13 cellular contexts compared by ENCODE assay signal in genomic region chr5:129096382-129096991, GRCh38. TPM values are rescaled to one million over a fixed set of nuclear protein-coding genes. Genes with fewer than 3 reads are reported as not detected.
DNase-seq lines count a peak whose midpoint lies in the region; ATAC-seq and TF ChIP-seq lines count a peak whose summit lies in the region.
"Had no signal": no experiment of that assay in that cellular context is flagged by ENCODE, and none has a peak within 500 bp of the region (broad histone marks: within the 10 kb centered on the region; RNA-seq: fewer than 3 reads in every experiment).

No MANE protein-coding gene starts in this region.

- H3K27me3 ChIP-seq in smooth muscle cell (ENCODE audit: low read depth): peaks cover 11% of the 10 kb centered on the region
- H3K27me3 ChIP-seq: tibial artery had no signal

- H3K27me3 Mint-ChIP-seq in activated CD4-positive, alpha-beta memory T cell treated with anti-CD3 and anti-CD28 coated beads, Interleukin-2, amount 10 ng/mL, durations not matched to agents 7 days and 5 days: peaks cover 12% of the 10 kb centered on the region
- peaks cover 2% of the 10 kb centered on the region for H3K27me3 Mint-ChIP-seq in activated CD4-positive, alpha-beta memory T cell treated with anti-CD3 and anti-CD28 coated beads for 36 hours

- no peak overlapping the region for H3K9ac ChIP-seq in smooth muscle cell (ENCODE audit: low read depth)

- POLR2A ChIA-PET in activated CD4-positive, alpha-beta memory T cell treated with anti-CD3 and anti-CD28 coated beads, Interleukin-2, amount 10 ng/mL, durations not matched to agents 7 days and 5 days (lab: Charles Lee): no interaction called here
- POLR2A ChIA-PET in activated CD4-positive, alpha-beta memory T cell treated with anti-CD3 and anti-CD28 coated beads for 36 hours (lab: Charles Lee): no interaction called here

- H3K4me1 ChIP-seq in smooth muscle cell (ENCODE audit: low read depth): no peaks in the 10 kb centered on the region

- no peak for ATAC-seq in HG03565 (IDR thresholded peaks at IDR 0.05; ENCODE audit: unreplicated experiment)

- no peak overlapping the region for H2AFZ ChIP-seq in smooth muscle cell (ENCODE audit: low read depth)

- CTCF ChIA-PET in activated CD4-positive, alpha-beta memory T cell treated with anti-CD3 and anti-CD28 coated beads, Interleukin-2, amount 10 ng/mL, durations not matched to agents 7 days and 5 days (lab: Charles Lee): interaction anchor here (1.2 to 4.0 kb wide), 2 partner anchors 23 to 29 kb away, joined by 3 to 63 read pairs; no protein-coding TSS in a partner anchor
- CTCF ChIA-PET in activated CD4-positive, alpha-beta memory T cell treated with anti-CD3 and anti-CD28 coated beads for 36 hours (lab: Charles Lee): interaction anchor here (1.7 to 3.3 kb wide), 2 partner anchors 28 to 30 kb away, joined by 6 to 16 read pairs; no protein-coding TSS in a partner anchor

- peak overlapping the region; percentile 4 for H3K4me2 ChIP-seq in smooth muscle cell

- H3K4me3 Mint-ChIP-seq in activated CD4-positive, alpha-beta memory T cell treated with anti-CD3 and anti-CD28 coated beads, Interleukin-2, amount 10 ng/mL, durations not matched to agents 7 days and 5 days: peak overlapping the region; percentile 21
- no peak overlapping the region for H3K4me3 Mint-ChIP-seq in activated CD4-positive, alpha-beta memory T cell treated with anti-CD3 and anti-CD28 coated beads for 36 hours

- H3K79me2 ChIP-seq in smooth muscle cell (ENCODE audit: low read depth): peaks cover 15% of the 10 kb centered on the region

- 64% methylated on average over 8 of the region's 8 CpGs for WGBS in smooth muscle cell (ENCODE audit: low lambda C conversion rate)

- no peak overlapping the region for H3K27ac Mint-ChIP-seq in activated CD4-positive, alpha-beta memory T cell treated with anti-CD3 and anti-CD28 coated beads, Interleukin-2, amount 10 ng/mL, durations not matched to agents 7 days and 5 days
- H3K27ac Mint-ChIP-seq in activated CD4-positive, alpha-beta memory T cell treated with anti-CD3 and anti-CD28 coated beads for 36 hours: no peak overlapping the region

- DNase-seq in activated CD4-positive, alpha-beta memory T cell treated with anti-CD3 and anti-CD28 coated beads, Interleukin-2, amount 10 ng/mL, durations not matched to agents 7 days and 5 days: no peak
- no peak for DNase-seq in activated CD4-positive, alpha-beta memory T cell treated with anti-CD3 and anti-CD28 coated beads for 36 hours
- DNase-seq in SK-N-DZ (ENCODE audit: low spot score): peak; percentile 16
- no peak for DNase-seq in fibroblast of villous mesenchyme (ENCODE audit: low read depth)
- no peak for DNase-seq in smooth muscle cell (lab: John Stamatoyannopoulos, UW; ENCODE audit: unreplicated experiment)
- DNase-seq in cerebellar nuclear complex (lab: John Stamatoyannopoulos, UW): no peak
- no peak for DNase-seq in activated CD4-positive, CD25-positive, alpha-beta regulatory T cell (lab: John Stamatoyannopoulos, UW)
- DNase-seq: activated T-cell treated with anti-CD3 and anti-CD28 coated beads, Interleukin-2, amount 50 U/mL, for 1 hour; effector CD8-positive, alpha-beta T cell; NCI-H187 treated with DMSO at 0.1 percent for 48 hours; SK-N-SH; tibial artery had no signal

- H3F3A ChIP-seq in smooth muscle cell (ENCODE audit: low read depth): no peaks in the 10 kb centered on the region

- no peaks in the 10 kb centered on the region for H3K9me3 Mint-ChIP-seq in activated CD4-positive, alpha-beta memory T cell treated with anti-CD3 and anti-CD28 coated beads, Interleukin-2, amount 10 ng/mL, durations not matched to agents 7 days and 5 days
- no peaks in the 10 kb centered on the region for H3K9me3 Mint-ChIP-seq in activated CD4-positive, alpha-beta memory T cell treated with anti-CD3 and anti-CD28 coated beads for 36 hours

- no peak overlapping the region for H3K4me3 ChIP-seq in fibroblast of villous mesenchyme (ENCODE audit: low read depth, low read length)
- H3K4me3 ChIP-seq in smooth muscle cell: peak overlapping the region; percentile 90

- no peaks in the 10 kb centered on the region for H3K36me3 Mint-ChIP-seq in activated CD4-positive, alpha-beta memory T cell treated with anti-CD3 and anti-CD28 coated beads, Interleukin-2, amount 10 ng/mL, durations not matched to agents 7 days and 5 days (ENCODE audit: low read depth)
- H3K36me3 Mint-ChIP-seq in activated CD4-positive, alpha-beta memory T cell treated with anti-CD3 and anti-CD28 coated beads for 36 hours: no peaks in the 10 kb centered on the region

- intact Hi-C loops in activated CD4-positive, alpha-beta memory T cell treated with anti-CD3 and anti-CD28 coated beads for 36 hours (cut with micrococcal nuclease): no loop called here

- no peaks in the 10 kb centered on the region for H4K20me1 ChIP-seq in smooth muscle cell (ENCODE audit: low read depth)

- no peaks in the 10 kb centered on the region for H3K36me3 ChIP-seq in smooth muscle cell (ENCODE audit: low read depth)
- H3K36me3 ChIP-seq: tibial artery had no signal

- no peaks in the 10 kb centered on the region for H3K9me3 ChIP-seq in smooth muscle cell (replicated peaks; ENCODE audit: low read depth)
- H3K9me3 ChIP-seq: SK-N-SH, tibial artery had no signal

- H3K27ac ChIP-seq in smooth muscle cell (ENCODE audit: low read depth): no peak overlapping the region
- H3K27ac ChIP-seq: tibial artery had no signal

- H3K4me1 Mint-ChIP-seq in activated CD4-positive, alpha-beta memory T cell treated with anti-CD3 and anti-CD28 coated beads, Interleukin-2, amount 10 ng/mL, durations not matched to agents 7 days and 5 days: peaks cover 29% of the 10 kb centered on the region
- H3K4me1 Mint-ChIP-seq in activated CD4-positive, alpha-beta memory T cell treated with anti-CD3 and anti-CD28 coated beads for 36 hours (ENCODE audit: low read depth): peaks cover 22% of the 10 kb centered on the region

- TF ChIP-seq CTCF in fibroblast of villous mesenchyme (IDR thresholded peaks at IDR 0.05; ENCODE audit: insufficient read depth, low read depth, low read length): peak; percentile 13
- TF ChIP-seq CTCF in smooth muscle cell (IDR thresholded peaks at IDR 0.05; ENCODE audit: borderline replicate concordance, insufficient read depth, poor library complexity, severe bottlenecking): peak; percentile 7

RNA-seq across cellular contexts. Expression of gene ISOC1, which starts 1.9 kb away (rescaled TPM):
- total RNA-seq in activated CD4-positive, alpha-beta memory T cell treated with anti-CD3 and anti-CD28 coated beads, Interleukin-2, amount 10 ng/mL, durations not matched to agents 7 days and 5 days: 10 to 100 TPM; 14.4 to 16.4 TPM
- total RNA-seq in activated CD4-positive, alpha-beta memory T cell treated with anti-CD3 and anti-CD28 coated beads for 36 hours: 10 to 100 TPM; 23.3 to 25.1 TPM
- 52.9 and 57.6 TPM in 2 replicates for polyA plus RNA-seq in SK-N-DZ (2014; cell fraction: cytosol; rRNA removed)
- 26.7 and 29.1 TPM in 2 replicates for polyA plus RNA-seq in SK-N-DZ (2014; cell fraction: nucleus; rRNA removed)
- total RNA-seq in fibroblast of villous mesenchyme: 15.5 and 31.1 TPM in 2 replicates
- 15.0 and 15.3 TPM in 2 replicates for total RNA-seq in smooth muscle cell
- 12.6 and 16.2 TPM in 2 replicates for polyA plus RNA-seq in smooth muscle cell
